ENCODE assay signal across 1 cellular context in genomic region chr16:48629016-48629415, GRCh38.
TF ChIP-seq lines count a peak whose summit lies in the region.

No MANE protein-coding gene starts in this region.

TF ChIP-seq in K562, 482 proteins besides CTCF, POLR2A, EP300 and RAD21 (continued from another document):
- TF ChIP-seq PATZ1 (CRISPR knock-in tag; IDR thresholded peaks at IDR 0.05; ENCODE audit: borderline replicate concordance) (no peak), GTF2A2 (tag; IDR thresholded peaks at IDR 0.05) (no peak)
TF ChIP-seq in K562: peak in this region for 2.
